24 cellular contexts compared by ENCODE assay signal in the genomic region with DNA sequence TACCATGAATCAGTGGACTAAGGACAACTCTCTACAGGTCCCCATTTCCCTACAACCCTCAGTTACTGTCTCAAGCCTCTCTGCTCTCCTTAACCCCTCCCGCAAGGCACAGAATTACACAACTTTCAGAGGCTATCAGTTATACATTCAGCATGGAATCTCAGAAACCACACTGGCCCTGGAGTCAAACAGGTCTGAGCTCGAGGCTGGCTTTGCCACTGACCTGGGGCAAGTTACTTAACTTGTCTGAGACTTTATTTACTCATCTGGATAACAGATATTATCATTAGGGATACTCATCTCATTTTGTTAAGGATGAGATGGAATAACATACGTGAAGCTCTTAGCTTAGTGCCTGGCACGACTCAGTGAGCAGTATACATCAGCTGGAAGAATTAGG.
A peak's percentile ranks its signal among the peaks of the same experiment; 100 is the strongest.
DNase-seq lines count a peak whose midpoint lies in the region; TF ChIP-seq lines count a peak whose summit lies in the region.
"Had no signal": no experiment of that assay in that cellular context is flagged by ENCODE, and none has a peak within 500 bp of the region (broad histone marks: within the 10 kb centered on the region; RNA-seq: fewer than 3 reads in every experiment).

No MANE protein-coding gene starts in this region.

- DNase-seq in mammary epithelial cell (peak; percentile 72), breast epithelium (ENCODE audit: low spot score in 2 of 2) (no peak), amniotic stem cell (lab: John Stamatoyannopoulos, UW) (peak; percentile 12), fibroblast of the aortic adventitia (ENCODE audit: low read depth) (peak; percentile 45), neural progenitor cell (ENCODE audit: low spot score) (no peak), globus pallidus (ENCODE audit: low spot score) (no peak), medulla oblongata (ENCODE audit: extremely low spot score) (no peak), NK-92 (lab: John Stamatoyannopoulos, UW; ENCODE audit: unreplicated experiment) (no peak)
- DNase-seq: 8988T; activated CD4-positive, alpha-beta memory T cell treated with anti-CD3 and anti-CD28 coated beads, Interleukin-2, amount 10 ng/mL, durations not matched to agents 7 days and 5 days; activated naive CD8-positive, alpha-beta T cell treated with anti-CD3 and anti-CD28 coated beads for 36 hours; AML-193; CD8-positive, alpha-beta T cell; effector CD8-positive, alpha-beta T cell; heart right ventricle; Kasumi-1; naive B cell; NCI-H1048; NCI-H187 treated with DMSO at 0.1 percent for 48 hours; occipital lobe; Right ventricle myocardium superior; SW 1271; upper lobe of left lung had no signal

- no peaks in the 10 kb centered on the region for H3K36me3 Mint-ChIP-seq in neural progenitor cell
- H3K36me3 Mint-ChIP-seq: activated naive CD8-positive, alpha-beta T cell treated with anti-CD3 and anti-CD28 coated beads for 36 hours; CD8-positive, alpha-beta T cell; naive B cell had no signal

- H3K27ac ChIP-seq in mammary epithelial cell (ENCODE audit: insufficient read depth, low read depth, low read length), result no peak overlapping the region
- H3K27ac ChIP-seq in breast epithelium, result no peak overlapping the region
- H3K27ac ChIP-seq in neural progenitor cell, result no peak overlapping the region
- H3K27ac ChIP-seq: heart right ventricle, upper lobe of left lung had no signal

- H2AFZ ChIP-seq in mammary epithelial cell (ENCODE audit: low read depth, low read length) (no peak overlapping the region), neural progenitor cell (replicated peaks) (no peak overlapping the region)

- H3K9me3 ChIP-seq in mammary epithelial cell (replicated peaks; ENCODE audit: insufficient read depth, low read length) (no peaks in the 10 kb centered on the region), breast epithelium (no peaks in the 10 kb centered on the region), neural progenitor cell (ENCODE audit: low read depth) (no peaks in the 10 kb centered on the region)
- H3K9me3 ChIP-seq: heart right ventricle, upper lobe of left lung had no signal

- no peak overlapping the region for H3K4me3 ChIP-seq in mammary epithelial cell (replicated peaks in 1 of 3; ENCODE audit: insufficient read depth in 1 of 3, low read depth in 2 of 3, low read length in 3 of 3)
- H3K4me3 ChIP-seq in breast epithelium, result no peak overlapping the region
- no peak overlapping the region for H3K4me3 ChIP-seq in fibroblast of the aortic adventitia (ENCODE audit: low read depth, low read length)
- H3K4me3 ChIP-seq in neural progenitor cell, result no peak overlapping the region
- H3K4me3 ChIP-seq: heart right ventricle, upper lobe of left lung had no signal

- in situ Hi-C loops in mammary epithelial cell (cut with MboI; ENCODE audit: low sequenced_read_pairs in 2 of 2), result loop anchor here in 1 of 2 donors (25.0 kb wide), 1 partner anchor 140 kb away; no protein-coding TSS in a partner anchor

- no peak overlapping the region for H3K4me3 Mint-ChIP-seq in neural progenitor cell
- H3K4me3 Mint-ChIP-seq: activated CD4-positive, alpha-beta memory T cell treated with anti-CD3 and anti-CD28 coated beads, Interleukin-2, amount 10 ng/mL, durations not matched to agents 7 days and 5 days; activated naive CD8-positive, alpha-beta T cell treated with anti-CD3 and anti-CD28 coated beads for 36 hours; CD8-positive, alpha-beta T cell; naive B cell had no signal

- H3K9ac ChIP-seq in mammary epithelial cell (ENCODE audit: insufficient read depth, low read length) (no peak overlapping the region), neural progenitor cell (no peak overlapping the region)

- H3K36me3 ChIP-seq in mammary epithelial cell (ENCODE audit: insufficient read depth, low read length), result peaks cover 9% of the 10 kb centered on the region
- H3K36me3 ChIP-seq in breast epithelium, result no peaks in the 10 kb centered on the region
- no peaks in the 10 kb centered on the region for H3K36me3 ChIP-seq in neural progenitor cell
- H3K36me3 ChIP-seq: heart right ventricle, upper lobe of left lung had no signal

- peaks cover under 1% of the 10 kb centered on the region for H3K79me2 ChIP-seq in mammary epithelial cell (ENCODE audit: insufficient read depth, low read length)
- H3K79me2 ChIP-seq in neural progenitor cell (ENCODE audit: low read depth), result no peaks in the 10 kb centered on the region

- H3K4me2 ChIP-seq in mammary epithelial cell (ENCODE audit: insufficient read depth, low read depth, low read length) (no peak overlapping the region), neural progenitor cell (no peak overlapping the region)

- peaks cover 10% of the 10 kb centered on the region for H3K4me1 Mint-ChIP-seq in neural progenitor cell
- H3K4me1 Mint-ChIP-seq: activated CD4-positive, alpha-beta memory T cell treated with anti-CD3 and anti-CD28 coated beads, Interleukin-2, amount 10 ng/mL, durations not matched to agents 7 days and 5 days; activated naive CD8-positive, alpha-beta T cell treated with anti-CD3 and anti-CD28 coated beads for 36 hours; naive B cell had no signal

- CTCF ChIA-PET in mammary epithelial cell (lab: Charles Lee; ENCODE audit: low non-redundant PET), result interaction anchor here (0.5 kb wide), 1 partner anchor 273 kb away, joined by 12 read pairs; a partner anchor contains a TSS

- no peaks in the 10 kb centered on the region for H3K9me3 Mint-ChIP-seq in neural progenitor cell
- H3K9me3 Mint-ChIP-seq: activated CD4-positive, alpha-beta memory T cell treated with anti-CD3 and anti-CD28 coated beads, Interleukin-2, amount 10 ng/mL, durations not matched to agents 7 days and 5 days; activated naive CD8-positive, alpha-beta T cell treated with anti-CD3 and anti-CD28 coated beads for 36 hours; activated T-helper 2 cell treated with anti-CD3 and anti-CD28 coated beads, Interferon-gamma antibody, Interleukin-2, Interleukin-4, amounts not matched to agents 10 μg/mL and 5 μg/mL and 100 μg/mL, durations not matched to agents 14 hours and 24 hours and 36 hours; CD8-positive, alpha-beta T cell; naive B cell had no signal

- intact Hi-C loops in mammary epithelial cell (cut with micrococcal nuclease), result no loop called here
- intact Hi-C loops in breast epithelium (cut with DNase I; ENCODE audit: low total_unique reads), result no loop called here

- H3F3A ChIP-seq in neural progenitor cell (ENCODE audit: low read depth), result no peaks in the 10 kb centered on the region

- peaks cover 2% of the 10 kb centered on the region for H3K27me3 Mint-ChIP-seq in neural progenitor cell (ENCODE audit: insufficient read depth, low read depth)
- H3K27me3 Mint-ChIP-seq: activated CD4-positive, alpha-beta memory T cell treated with anti-CD3 and anti-CD28 coated beads, Interleukin-2, amount 10 ng/mL, durations not matched to agents 7 days and 5 days had no signal

- no peaks in the 10 kb centered on the region for H3K27me3 ChIP-seq in mammary epithelial cell (ENCODE audit: insufficient read depth, low read length)
- H3K27me3 ChIP-seq in breast epithelium, result no peaks in the 10 kb centered on the region
- no peaks in the 10 kb centered on the region for H3K27me3 ChIP-seq in neural progenitor cell
- H3K27me3 ChIP-seq: heart right ventricle, upper lobe of left lung had no signal

- H4K20me1 ChIP-seq in mammary epithelial cell (ENCODE audit: insufficient read depth, low read length) (no peaks in the 10 kb centered on the region), neural progenitor cell (ENCODE audit: low read depth) (no peaks in the 10 kb centered on the region)

- dilution Hi-C loops in mammary epithelial cell (cut with HindIII; ENCODE audit: low sequenced_read_pairs), result loop anchor here (25.0 kb wide), 1 partner anchor 590 kb away; no protein-coding TSS in a partner anchor

- TF ChIP-seq CTCF in mammary epithelial cell (conservative IDR thresholded peaks at IDR 0.05 in 1 of 2, IDR thresholded peaks at IDR 0.05 in 1 of 2; ENCODE audit: extremely low read depth in 1 of 2, insufficient read depth in 1 of 2, low read depth in 1 of 2, low read length in 2 of 2) (no peak), breast epithelium (IDR thresholded peaks at IDR 0.05) (no peak), fibroblast of the aortic adventitia (IDR thresholded peaks at IDR 0.05; ENCODE audit: insufficient read depth, low read length) (no peak), neural progenitor cell (IDR thresholded peaks at IDR 0.05) (no peak)

- TF ChIP-seq POLR2A in breast epithelium (IDR thresholded peaks at IDR 0.05), result no peak

- 41% methylated on average over 4 of the region's 4 CpGs for WGBS in mammary epithelial cell (ENCODE audit: low coverage, missing lambda C conversion rate)

- no TSS peak for BruUV-seq in mammary epithelial cell (replicated peaks; lab: Mats Ljungman, UMichigan)

- no peak overlapping the region for H3K27ac Mint-ChIP-seq in neural progenitor cell
- H3K27ac Mint-ChIP-seq: activated CD4-positive, alpha-beta memory T cell treated with anti-CD3 and anti-CD28 coated beads, Interleukin-2, amount 10 ng/mL, durations not matched to agents 7 days and 5 days; activated naive CD8-positive, alpha-beta T cell treated with anti-CD3 and anti-CD28 coated beads for 36 hours; activated T-helper 2 cell treated with anti-CD3 and anti-CD28 coated beads, Interferon-gamma antibody, Interleukin-2, Interleukin-4, amounts not matched to agents 10 μg/mL and 5 μg/mL and 100 μg/mL, durations not matched to agents 14 hours and 24 hours and 36 hours; CD8-positive, alpha-beta T cell had no signal

- H3K4me1 ChIP-seq in mammary epithelial cell (ENCODE audit: insufficient read depth, low read length) (peaks cover 18% of the 10 kb centered on the region), breast epithelium (no peaks in the 10 kb centered on the region), neural progenitor cell (peaks cover 12% of the 10 kb centered on the region)
- H3K4me1 ChIP-seq: upper lobe of left lung had no signal

Comparison
In these comparisons a context has a peak if more than half of its experiments do, and no peak if none do; other contexts are left out.
1. DNase-seq: peak in mammary epithelial cell (single experiment), amniotic stem cell (single experiment) and fibroblast of the aortic adventitia (single experiment); none in breast epithelium (0 of 2), neural progenitor cell (single experiment), globus pallidus (single experiment), medulla oblongata (single experiment) and NK-92 (single experiment).